18 cellular contexts compared by ENCODE assay signal in the genomic region with DNA sequence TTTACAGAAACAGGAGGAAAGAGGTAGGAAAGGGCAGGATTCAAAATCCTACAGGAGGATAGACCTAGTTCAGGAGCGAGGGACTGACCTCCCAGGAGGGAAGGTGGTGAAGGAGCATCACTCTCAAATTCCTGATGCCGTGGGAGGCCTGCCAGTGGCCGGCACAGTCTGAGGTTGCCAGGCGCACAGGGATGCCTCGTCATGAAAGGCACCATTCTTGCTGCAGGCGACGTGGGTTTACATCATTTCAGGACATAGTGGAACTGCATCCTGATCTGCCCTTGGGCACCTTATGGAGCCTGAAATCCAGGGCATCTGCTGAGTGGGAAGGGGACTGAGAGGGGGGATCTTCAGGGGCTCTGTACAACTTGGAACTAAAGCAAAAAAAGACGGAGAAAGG.
"Had no signal": no experiment of that assay in that cellular context is flagged by ENCODE, and none has a peak within 500 bp of the region (broad histone marks: within the 10 kb centered on the region; RNA-seq: fewer than 3 reads in every experiment).

No MANE protein-coding gene starts in this region.

- H3K4me3 Mint-ChIP-seq: activated B cell treated with CpG ODN at 0.5 μM for 24 hours; activated CD4-positive, alpha-beta memory T cell treated with anti-CD3 and anti-CD28 coated beads, Interleukin-2, amount 10 ng/mL, durations not matched to agents 7 days and 5 days; activated CD8-positive, alpha-beta memory T cell treated with anti-CD3 and anti-CD28 coated beads, Interleukin-2, amount 10 ng/mL, durations not matched to agents 7 days and 5 days; activated naive CD8-positive, alpha-beta T cell treated with anti-CD3 and anti-CD28 coated beads for 36 hours; effector memory CD8-positive, alpha-beta T cell; naive B cell; T-helper 2 cell treated with Interferon-gamma antibody and Interleukin-4, amounts not matched to agents 5 μg/mL and 100 μg/mL, for 36 hours had no signal

- H3K27ac ChIP-seq: cardiac muscle cell, left lung, parathyroid adenoma had no signal

- H3K4me1 Mint-ChIP-seq: activated CD4-positive, alpha-beta memory T cell treated with anti-CD3 and anti-CD28 coated beads, Interleukin-2, amount 10 ng/mL, durations not matched to agents 7 days and 5 days had no signal

- H3K27me3 ChIP-seq: cardiac muscle cell had no signal

- H3K4me1 ChIP-seq: left lung, parathyroid adenoma had no signal

- H3K27ac Mint-ChIP-seq: activated B cell treated with CpG ODN at 0.5 μM for 24 hours; activated CD4-positive, alpha-beta memory T cell treated with anti-CD3 and anti-CD28 coated beads, Interleukin-2, amount 10 ng/mL, durations not matched to agents 7 days and 5 days; activated CD8-positive, alpha-beta memory T cell treated with anti-CD3 and anti-CD28 coated beads, Interleukin-2, amount 10 ng/mL, durations not matched to agents 7 days and 5 days; activated naive CD8-positive, alpha-beta T cell treated with anti-CD3 and anti-CD28 coated beads for 36 hours; effector memory CD8-positive, alpha-beta T cell; T-helper 2 cell treated with Interferon-gamma antibody and Interleukin-4, amounts not matched to agents 5 μg/mL and 100 μg/mL, for 36 hours had no signal

- H2AFZ ChIP-seq: parathyroid adenoma had no signal

- H3K36me3 ChIP-seq: cardiac muscle cell, left lung had no signal

- DNase-seq: activated B cell treated with CpG ODN at 0.5 μM for 24 hours; activated CD4-positive, alpha-beta memory T cell treated with anti-CD3 and anti-CD28 coated beads, Interleukin-2, amount 10 ng/mL, durations not matched to agents 7 days and 5 days; activated CD4-positive, alpha-beta T cell treated with anti-CD3 and anti-CD28 coated beads for 4 hours; activated CD8-positive, alpha-beta memory T cell treated with anti-CD3 and anti-CD28 coated beads, Interleukin-2, amount 10 ng/mL, durations not matched to agents 7 days and 5 days; activated naive CD8-positive, alpha-beta T cell treated with anti-CD3 and anti-CD28 coated beads for 36 hours; amniotic stem cell; effector memory CD8-positive, alpha-beta T cell; foreskin melanocyte; head of caudate nucleus; kidney; left lung; mucosa of descending colon; naive B cell; stimulated activated CD8-positive, alpha-beta memory T cell treated with anti-CD3 and anti-CD28 coated beads, Interleukin-4, amount 100 ng/mL, for 48 hours; stimulated activated naive CD4-positive, alpha-beta T cell had no signal

- H3K4me3 ChIP-seq: cardiac muscle cell, left lung, mucosa of descending colon had no signal

- H3K9me3 ChIP-seq: left lung, mucosa of descending colon had no signal

- H3K9me3 Mint-ChIP-seq: activated B cell treated with CpG ODN at 0.5 μM for 24 hours; activated CD4-positive, alpha-beta memory T cell treated with anti-CD3 and anti-CD28 coated beads, Interleukin-2, amount 10 ng/mL, durations not matched to agents 7 days and 5 days; activated naive CD8-positive, alpha-beta T cell treated with anti-CD3 and anti-CD28 coated beads for 36 hours; effector memory CD8-positive, alpha-beta T cell; T-helper 2 cell treated with Interferon-gamma antibody and Interleukin-4, amounts not matched to agents 5 μg/mL and 100 μg/mL, for 36 hours had no signal

- H3K79me2 ChIP-seq: parathyroid adenoma had no signal

- H3K9ac ChIP-seq: parathyroid adenoma had no signal

- ATAC-seq: activated CD8-positive, alpha-beta memory T cell treated with anti-CD3 and anti-CD28 coated beads, Interleukin-2, amount 10 ng/mL, durations not matched to agents 7 days and 5 days; effector memory CD8-positive, alpha-beta T cell; left lung; mucosa of descending colon had no signal

- H3K36me3 Mint-ChIP-seq: activated CD8-positive, alpha-beta memory T cell treated with anti-CD3 and anti-CD28 coated beads, Interleukin-2, amount 10 ng/mL, durations not matched to agents 7 days and 5 days; activated naive CD8-positive, alpha-beta T cell treated with anti-CD3 and anti-CD28 coated beads for 36 hours; naive B cell had no signal
